ENCODE assay signal across 22 cellular contexts in genomic region chr11:70019576-70020011, GRCh38. TPM values are rescaled to one million over a fixed set of nuclear protein-coding genes. Genes with fewer than 3 reads are reported as not detected.
DNase-seq lines count a peak whose midpoint lies in the region; ATAC-seq and TF ChIP-seq lines count a peak whose summit lies in the region.
"Had no signal": no experiment of that assay in that cellular context is flagged by ENCODE, and none has a peak within 500 bp of the region (broad histone marks: within the 10 kb centered on the region; RNA-seq: fewer than 3 reads in every experiment).

No MANE protein-coding gene starts in this region.

- H3K9me3 ChIP-seq in ascending aorta (no peaks in the 10 kb centered on the region), heart left ventricle (no peaks in the 10 kb centered on the region), skeletal muscle tissue (ENCODE audit: control insufficient read depth in 3 of 3, low read length in 3 of 3) (peaks cover 0 to 3% (median 0%) of the 10 kb centered on the region in 3 donors), gastrocnemius medialis (no peaks in the 10 kb centered on the region)
- H3K9me3 ChIP-seq: A549, testis had no signal

- H3K27ac ChIP-seq in ascending aorta (peak overlapping the region; percentile 61 to 72), heart left ventricle (peak overlapping the region in 11 of 12 donors; percentile 18 to 95 (median 80)), skeletal muscle tissue (ENCODE audit: low read depth, low read length) (peak overlapping the region; percentile 78), gastrocnemius medialis (peak overlapping the region in 1 of 4 donors; percentile 12)
- H3K27ac ChIP-seq: A549, testis had no signal

- TF ChIP-seq CTCF in AG10803 (conservative IDR thresholded peaks at IDR 0.05; ENCODE audit: low read length) (no peak), ascending aorta (IDR thresholded peaks at IDR 0.05) (no peak), heart left ventricle (IDR thresholded peaks at IDR 0.05) (no peak), gastrocnemius medialis (IDR thresholded peaks at IDR 0.05 in 4 of 5, conservative IDR thresholded peaks at IDR 0.05 in 1 of 5) (no peak)

- 42 to 83% (median 62%) methylated on average over 7 to 8 of the region's 8 CpGs for WGBS in heart left ventricle, 4 donors

- no peak overlapping the region for H3K9ac ChIP-seq in skeletal muscle tissue (ENCODE audit: low read depth in 1 of 3, low read length in 3 of 3)

- in situ Hi-C loops in gastrocnemius medialis (cut with MboI; ENCODE audit: low sequenced_read_pairs in 4 of 4) = no loop called here

- H3K4me1 ChIP-seq in ascending aorta = peaks cover 3 to 43% of the 10 kb centered on the region in 2 donors
- peaks cover 0 to 31% (median 4%) of the 10 kb centered on the region in 12 donors for H3K4me1 ChIP-seq in heart left ventricle
- H3K4me1 ChIP-seq in skeletal muscle tissue (ENCODE audit: control insufficient read depth in 3 of 3, insufficient read depth in 3 of 3, low read length in 3 of 3) = peaks cover 0 to 12% (median 8%) of the 10 kb centered on the region in 3 donors
- no peaks in the 10 kb centered on the region for H3K4me1 ChIP-seq in gastrocnemius medialis
- H3K4me1 ChIP-seq: A549, testis had no signal

- TF ChIP-seq POLR2A in heart left ventricle (IDR thresholded peaks at IDR 0.05) (no peak), gastrocnemius medialis (IDR thresholded peaks at IDR 0.05) (no peak)

- no peaks in the 10 kb centered on the region for H3K36me3 ChIP-seq in ascending aorta
- H3K36me3 ChIP-seq in heart left ventricle = no peaks in the 10 kb centered on the region
- no peaks in the 10 kb centered on the region for H3K36me3 ChIP-seq in skeletal muscle tissue (ENCODE audit: control insufficient read depth in 3 of 3, insufficient read depth in 3 of 3, low read length in 3 of 3)
- no peaks in the 10 kb centered on the region for H3K36me3 ChIP-seq in gastrocnemius medialis

- H3K27me3 ChIP-seq in ascending aorta = no peaks in the 10 kb centered on the region
- no peaks in the 10 kb centered on the region for H3K27me3 ChIP-seq in heart left ventricle
- H3K27me3 ChIP-seq in skeletal muscle tissue (ENCODE audit: control insufficient read depth in 3 of 3, insufficient read depth in 3 of 3, low read length in 3 of 3) = peaks cover 3 to 9% (median 9%) of the 10 kb centered on the region in 3 donors
- peaks cover 0 to 2% (median 0%) of the 10 kb centered on the region in 3 donors for H3K27me3 ChIP-seq in gastrocnemius medialis
- H3K27me3 ChIP-seq: testis had no signal

- DNase-seq in AG10803 (ENCODE audit: low read depth) = peak; percentile 58
- DNase-seq in ascending aorta (ENCODE audit: low spot score in 2 of 2) = no peak
- DNase-seq in heart left ventricle = peak in 4 of 5 donors; percentile 51 to 63 (median 60)
- no peak for DNase-seq in DMS79 (lab: John Stamatoyannopoulos, UW)
- no peak for DNase-seq in COR-L47 (lab: John Stamatoyannopoulos, UW)
- no peak for DNase-seq in NCI-H524 (lab: John Stamatoyannopoulos, UW)
- no peak for DNase-seq in gastrocnemius medialis
- DNase-seq: activated B cell treated with CpG ODN at 0.5 μM for 24 hours; activated T-cell treated with anti-CD3 and anti-CD28 coated beads, Interleukin-2, amount 50 U/mL, for 72 hours; EL; immature natural killer cell; KG1; natural killer cell; NCI-H1048; NCI-H2081; NCI-H510A; SIG-M5; testis had no signal

- peak; percentile 50 to 86 (median 80) for ATAC-seq in heart left ventricle
- ATAC-seq in gastrocnemius medialis = no peak
- ATAC-seq: A549; activated naive CD4-positive, alpha-beta T cell treated with anti-CD3 and anti-CD28 coated beads, Interleukin-2, amount 50 U/mL, for 72 hours; activated T-cell treated with anti-CD3 and anti-CD28 coated beads, Interleukin-2, amount 50 U/mL, for 72 hours; natural killer cell had no signal

- intact Hi-C loops in ascending aorta (cut with DNase I) (loop anchor here (5.0 kb wide), 1 partner anchor 108 kb away; no protein-coding TSS in a partner anchor), heart left ventricle (cut with DNase I) (loop anchor here in 1 of 10 donors (5.0 kb wide), 1 partner anchor 58 kb away; the partner anchor contains the start of gene ANO1), gastrocnemius medialis (cut with DNase I; ENCODE audit: low total_unique reads) (no loop called here)

- H3K4me3 ChIP-seq in AG10803 (ENCODE audit: low read length) = no peak overlapping the region
- no peak overlapping the region for H3K4me3 ChIP-seq in ascending aorta
- H3K4me3 ChIP-seq in heart left ventricle = peak overlapping the region in 1 of 12 donors; percentile 8
- H3K4me3 ChIP-seq in skeletal muscle tissue (ENCODE audit: low read length in 3 of 3) = no peak overlapping the region
- H3K4me3 ChIP-seq in gastrocnemius medialis = no peak overlapping the region
- H3K4me3 ChIP-seq: A549, testis had no signal

RNA-seq across cellular contexts. Expression of gene ANO1, which starts 58.5 kb away (rescaled TPM):
- 244 TPM for total RNA-seq in ascending aorta
- total RNA-seq in heart left ventricle = 10 to 100 TPM in 4 of 9 donors, 1 to 10 TPM in 5; 4.2 to 17.8 (median 9.8) TPM
- 1 to 10 TPM; 5.1 to 6.1 TPM for polyA plus RNA-seq in heart left ventricle
- total RNA-seq in skeletal muscle tissue = 1.6 TPM
- total RNA-seq in gastrocnemius medialis = 1 to 10 TPM; 2.3 to 9.2 (median 4.2) TPM
- total RNA-seq: activated B cell treated with CpG ODN at 0.5 μM for 24 hours; activated T-cell treated with anti-CD3 and anti-CD28 coated beads, Interleukin-2, amount 50 U/mL, for 72 hours; natural killer cell; T-helper 2 cell treated with Interferon-gamma antibody and Interleukin-4, amounts not matched to agents 100 ng/mL and 5 ng/mL, for 36 hours had no signal
- polyA plus RNA-seq: immature natural killer cell had no signal

Comparison
In these comparisons a context has a peak if more than half of its experiments do, and no peak if none do; other contexts are left out.
1. DNase-seq: peak in AG10803 (single experiment) and heart left ventricle (4 of 5); none in ascending aorta (0 of 2), DMS79 (single experiment), COR-L47 (single experiment), NCI-H524 (0 of 2) and gastrocnemius medialis (0 of 2).
2. ATAC-seq: peak in heart left ventricle (4 of 4); none in gastrocnemius medialis (0 of 2).
3. RNA of gene ANO1, which starts 58.5 kb away (total RNA-seq): 244 TPM in ascending aorta (single experiment); 4.2 to 17.8 TPM in heart left ventricle, 2.3 to 9.2 TPM in gastrocnemius medialis and 1.6 TPM in skeletal muscle tissue (single experiment); every median in the first group is over 10 times any median in the second.